1 cellular context compared by ENCODE assay signal in genomic region chr1:228752604-228753132, GRCh38.
TF ChIP-seq lines count a peak whose summit lies in the region.

No MANE protein-coding gene starts in this region.

TF ChIP-seq in GM12878, 131 proteins besides CTCF, POLR2A, EP300 and RAD21 (continued from another document):
- peak; percentile 40; the same call in 1 of the 2 replicates for TF ChIP-seq RELB (IDR thresholded peaks at IDR 0.05; ENCODE audit: low read depth)
- TF ChIP-seq RELA (IDR thresholded peaks at IDR 0.05; ENCODE audit: borderline replicate concordance, partially characterized antibody) = peak; percentile 79
- peak; percentile 36; the same call in 1 of the 2 replicates for TF ChIP-seq IKZF1 (conservative IDR thresholded peaks at IDR 0.05)
- TF ChIP-seq BCLAF1 (IDR thresholded peaks at IDR 0.05) = no peak
- no peak for TF ChIP-seq MYC (IDR thresholded peaks at IDR 0.05; ENCODE audit: insufficient read depth, insufficient read length, insufficient replicate concordance, low read length, severe bottlenecking)
- no peak for TF ChIP-seq PKNOX1 (IDR thresholded peaks at IDR 0.05)
- no peak for TF ChIP-seq RFX5 (IDR thresholded peaks at IDR 0.05; ENCODE audit: low read depth, low read length)
- no peak for TF ChIP-seq SUPT20H (IDR thresholded peaks at IDR 0.05; ENCODE audit: borderline replicate concordance, control insufficient read depth, low read depth, low read length)
- 0 out of 2 replicates have a peak, but pooled peaks have one; percentile 18 for TF ChIP-seq BMI1 (IDR thresholded peaks at IDR 0.05; ENCODE audit: borderline replicate concordance)
- no peak for TF ChIP-seq WRNIP1 (IDR thresholded peaks at IDR 0.05; ENCODE audit: borderline replicate concordance, low read depth, low read length)
- TF ChIP-seq HCFC1 (IDR thresholded peaks at IDR 0.05; ENCODE audit: low read length) = no peak
- no peak for TF ChIP-seq CEBPZ (IDR thresholded peaks at IDR 0.05; ENCODE audit: low read depth, low read length)
- no peak for TF ChIP-seq NR2C2 (IDR thresholded peaks at IDR 0.05; ENCODE audit: borderline replicate concordance, control insufficient read depth, insufficient read length, low read depth)
- 0 out of 4 replicates have a peak, but pooled peaks of 1 of the 2 experiments have one; percentile 7 for TF ChIP-seq BHLHE40 (IDR thresholded peaks at IDR 0.05; ENCODE audit: borderline replicate concordance in 1 of 2, low read depth in 2 of 2, low read length in 1 of 2)
- TF ChIP-seq SMC3 (IDR thresholded peaks at IDR 0.05; ENCODE audit: borderline replicate concordance, low read length) = no peak
- TF ChIP-seq RBBP5 (conservative IDR thresholded peaks at IDR 0.05) = no peak
- TF ChIP-seq HDAC2 (IDR thresholded peaks at IDR 0.05) = no peak
- no peak for TF ChIP-seq MTA3 (IDR thresholded peaks at IDR 0.05; ENCODE audit: borderline replicate concordance, low read length)
- no peak for TF ChIP-seq CBX3 (IDR thresholded peaks at IDR 0.05; ENCODE audit: borderline replicate concordance, low read depth)
- no peak for TF ChIP-seq POLR2AphosphoS2 (IDR thresholded peaks at IDR 0.05; ENCODE audit: low read depth, low read length)
- TF ChIP-seq MTA2 (IDR thresholded peaks at IDR 0.05; ENCODE audit: low read depth) = peak; percentile 94
- no peak for TF ChIP-seq SIN3A (IDR thresholded peaks at IDR 0.05; ENCODE audit: low read depth, low read length)
- TF ChIP-seq GATAD2B (conservative IDR thresholded peaks at IDR 0.05; ENCODE audit: low read depth) = no peak
- TF ChIP-seq ZNF384 (IDR thresholded peaks at IDR 0.05; ENCODE audit: borderline replicate concordance, low read depth, low read length) = no peak
- no peak for TF ChIP-seq TARDBP (IDR thresholded peaks at IDR 0.05; ENCODE audit: borderline replicate concordance)
- TF ChIP-seq ZSCAN29 (IDR thresholded peaks at IDR 0.05) = no peak
- no peak for TF ChIP-seq TAF1 (IDR thresholded peaks at IDR 0.05; ENCODE audit: borderline replicate concordance, low read depth, low read length)
- no peak for TF ChIP-seq E2F8 (IDR thresholded peaks at IDR 0.05; ENCODE audit: low read depth, partially characterized antibody)
- TF ChIP-seq DPF2 (IDR thresholded peaks at IDR 0.05) = peak; percentile 31; the same call in 1 of the 2 replicates
- peak; percentile 81 for TF ChIP-seq BCL11A (IDR thresholded peaks at IDR 0.05; ENCODE audit: low read depth, low read length)
- no peak for TF ChIP-seq NR2F1 (conservative IDR thresholded peaks at IDR 0.05)
- no peak for TF ChIP-seq KAT2A (conservative IDR thresholded peaks at IDR 0.05; ENCODE audit: control insufficient read depth, low read depth, low read length)
- no peak for TF ChIP-seq ASH2L (IDR thresholded peaks at IDR 0.05; ENCODE audit: borderline replicate concordance, low read depth)
- no peak for TF ChIP-seq USF1 (IDR thresholded peaks at IDR 0.05; ENCODE audit: borderline replicate concordance, extremely low read length, insufficient read depth, low read depth, low read length)
- no peak for TF ChIP-seq ZNF24 (IDR thresholded peaks at IDR 0.05)
